ENCODE assay signal across 21 cellular contexts in the genomic region with DNA sequence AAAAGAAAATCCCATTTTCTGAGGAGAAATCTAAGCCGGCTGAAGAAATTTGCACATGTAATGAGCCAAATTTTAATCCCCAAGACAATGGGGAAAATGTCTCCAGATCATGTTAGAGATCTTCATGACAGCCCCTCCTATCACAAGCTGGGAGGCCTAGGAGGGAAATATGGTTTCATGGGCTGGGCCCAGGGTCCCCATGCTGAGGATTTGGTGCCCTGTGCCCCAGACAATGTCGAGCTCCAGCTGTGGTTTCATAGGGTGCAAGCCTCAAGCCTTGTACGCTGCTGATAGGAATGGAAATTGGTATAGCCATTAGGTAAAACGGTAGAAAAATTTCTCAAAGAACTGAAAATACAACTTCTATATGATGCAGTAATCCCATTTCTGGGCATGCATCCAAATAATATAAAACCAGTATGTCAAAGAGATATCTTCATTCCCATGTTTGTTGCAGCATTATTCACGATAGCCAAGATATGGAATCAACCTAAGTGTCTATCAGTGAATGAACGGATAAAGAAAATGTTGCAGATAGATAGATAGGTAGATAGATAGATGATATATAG. TPM values are rescaled to one million over a fixed set of nuclear protein-coding genes. Genes with fewer than 3 reads are reported as not detected.
A peak's percentile ranks its signal among the peaks of the same experiment; 100 is the strongest.
DNase-seq lines count a peak whose midpoint lies in the region; ATAC-seq and TF ChIP-seq lines count a peak whose summit lies in the region.
"Had no signal": no experiment of that assay in that cellular context is flagged by ENCODE, and none has a peak within 500 bp of the region (broad histone marks: within the 10 kb centered on the region; RNA-seq: fewer than 3 reads in every experiment).

No MANE protein-coding gene starts in this region.

- peak overlapping the region; percentile 55 for H2BK12ac ChIP-seq in trophoblast cell (ENCODE audit: low read length)

- no peaks in the 10 kb centered on the region for H4K20me1 ChIP-seq in smooth muscle cell (ENCODE audit: low read depth)

- H4K12ac ChIP-seq in trophoblast cell (ENCODE audit: low read depth, low read length), result no peak overlapping the region

- DNase-seq in A673 (ENCODE audit: low spot score), result peak; percentile 90
- no peak for DNase-seq in SK-N-MC (ENCODE audit: low read depth, low spot score)
- DNase-seq in mesothelial cell of epicardium (ENCODE audit: low spot score in 2 of 2, unreplicated experiment in 2 of 2), result no peak
- DNase-seq in trophoblast cell, result no peak
- DNase-seq in smooth muscle cell (lab: John Stamatoyannopoulos, UW; ENCODE audit: unreplicated experiment), result no peak
- DNase-seq in endothelial cell (ENCODE audit: low spot score), result no peak
- DNase-seq: 8988T; C1 segment of cervical spinal cord; Calu3; CD4-positive, alpha-beta memory T cell; COR-L47; DMS53; DMS79 treated with DMSO at 0.1 percent for 48 hours; GF-D8; GM23248; H7 had no signal

- intact Hi-C loops in A673 (cut with micrococcal nuclease; ENCODE audit: unreplicated experiment), result loop anchor here (10.0 kb wide), 1 partner anchor 367 kb away; a partner anchor contains a TSS

- no peak overlapping the region for H2AFZ ChIP-seq in trophoblast cell (ENCODE audit: insufficient read depth, low read length, poor library complexity)
- H2AFZ ChIP-seq in smooth muscle cell (ENCODE audit: low read depth), result no peak overlapping the region
- H2AFZ ChIP-seq: GM23248 had no signal

- H3K27me3 Mint-ChIP-seq in mesothelial cell of epicardium (ENCODE audit: low read depth) (no peaks in the 10 kb centered on the region), endothelial cell (ENCODE audit: unreplicated experiment) (peaks cover 2% of the 10 kb centered on the region)

- POLR2A ChIA-PET in A673 (lab: Charles Lee; ENCODE audit: low non-redundant PET), result no interaction called here

- H3K27ac ChIP-seq in A673 (ENCODE audit: low read depth, low read length, poor library complexity, severe bottlenecking) (peak overlapping the region; percentile 77), SK-N-MC (peak overlapping the region; percentile 15; the same call in 1 of the 2 replicates), trophoblast cell (ENCODE audit: low read depth, low read length) (no peak overlapping the region), smooth muscle cell (ENCODE audit: low read depth) (no peak overlapping the region)
- H3K27ac ChIP-seq: A549, GM23248 had no signal

- no peak overlapping the region for H4K91ac ChIP-seq in trophoblast cell (ENCODE audit: low read depth, low read length)

- ATAC-seq in GM18498 (IDR thresholded peaks at IDR 0.05; ENCODE audit: unreplicated experiment), result no peak
- ATAC-seq: A549, HCT116 had no signal

- WGBS in trophoblast cell (ENCODE audit: extremely low coverage, insufficient coverage, insufficient read length), result no CpG with 5 or more reads among the region's 6 CpGs
- WGBS in smooth muscle cell (ENCODE audit: low lambda C conversion rate), result 88% methylated on average over 6 of the region's 6 CpGs

- H2BK5ac ChIP-seq in trophoblast cell (ENCODE audit: low read depth, low read length, poor library complexity), result no peak overlapping the region

- H3K4me2 ChIP-seq in trophoblast cell (ENCODE audit: low read length) (no peak overlapping the region), smooth muscle cell (no peak overlapping the region)
- H3K4me2 ChIP-seq: A549 had no signal

- H3K27ac Mint-ChIP-seq in mesothelial cell of epicardium, result peak overlapping the region; percentile 19
- H3K27ac Mint-ChIP-seq in endothelial cell (ENCODE audit: unreplicated experiment), result no peak overlapping the region
- H3K27ac Mint-ChIP-seq: CD4-positive, alpha-beta memory T cell had no signal

- no peaks in the 10 kb centered on the region for H3K36me3 ChIP-seq in A673 (ENCODE audit: insufficient read depth, low read length, poor library complexity, severe bottlenecking)
- H3K36me3 ChIP-seq in SK-N-MC (ENCODE audit: insufficient read depth, low read length), result no peaks in the 10 kb centered on the region
- H3K36me3 ChIP-seq in trophoblast cell (ENCODE audit: control insufficient read depth in 1 of 2, insufficient read depth in 2 of 2, low read length in 2 of 2), result no peaks in the 10 kb centered on the region
- H3K36me3 ChIP-seq in smooth muscle cell (ENCODE audit: low read depth), result no peaks in the 10 kb centered on the region

- TF ChIP-seq CTCF in A673 (conservative IDR thresholded peaks at IDR 0.05; ENCODE audit: low read depth, low read length), result no peak
- no peak for TF ChIP-seq CTCF in mesothelial cell of epicardium (IDR thresholded peaks at IDR 0.05; ENCODE audit: unreplicated experiment)
- no peak for TF ChIP-seq CTCF in smooth muscle cell (IDR thresholded peaks at IDR 0.05; ENCODE audit: borderline replicate concordance, insufficient read depth, poor library complexity, severe bottlenecking)
- no peak for TF ChIP-seq CTCF in endothelial cell (IDR thresholded peaks at IDR 0.05; ENCODE audit: unreplicated experiment)

- H4K8ac ChIP-seq in trophoblast cell (ENCODE audit: low read depth, low read length), result no peak overlapping the region

- H3K18ac ChIP-seq in trophoblast cell (ENCODE audit: low read length), result no peak overlapping the region

- H3K9me3 ChIP-seq in A673 (ENCODE audit: low read depth, low read length, poor library complexity, severe bottlenecking) (no peaks in the 10 kb centered on the region), SK-N-MC (ENCODE audit: low read depth, low read length) (no peaks in the 10 kb centered on the region), trophoblast cell (ENCODE audit: insufficient read depth, low read depth, low read length) (no peaks in the 10 kb centered on the region), smooth muscle cell (replicated peaks; ENCODE audit: low read depth) (no peaks in the 10 kb centered on the region)
- H3K9me3 ChIP-seq: A549 had no signal

- CTCF ChIA-PET in A673 (lab: Charles Lee), result no interaction called here

- no TSS peak for BruUV-seq in A673 (replicated peaks; lab: Mats Ljungman, UMichigan)

- H3K27me3 ChIP-seq in A673 (replicated peaks; ENCODE audit: insufficient read depth, low read depth, low read length, poor library complexity) (no peaks in the 10 kb centered on the region), trophoblast cell (ENCODE audit: insufficient read depth, low read length) (no peaks in the 10 kb centered on the region), smooth muscle cell (ENCODE audit: low read depth) (no peaks in the 10 kb centered on the region)

- no peak overlapping the region for H3K4me3 Mint-ChIP-seq in mesothelial cell of epicardium
- no peak overlapping the region for H3K4me3 Mint-ChIP-seq in endothelial cell (ENCODE audit: unreplicated experiment)
- H3K4me3 Mint-ChIP-seq: CD4-positive, alpha-beta memory T cell had no signal

- H3K23ac ChIP-seq in trophoblast cell (ENCODE audit: low read length), result no peak overlapping the region

- no peak overlapping the region for H3K9ac ChIP-seq in SK-N-MC (ENCODE audit: insufficient read length)
- no peak overlapping the region for H3K9ac ChIP-seq in trophoblast cell (ENCODE audit: low read length)
- no peak overlapping the region for H3K9ac ChIP-seq in smooth muscle cell (ENCODE audit: low read depth)
- H3K9ac ChIP-seq: GM23248 had no signal

- H3K4me1 ChIP-seq in A673 (ENCODE audit: insufficient read depth, low read length, poor library complexity, severe bottlenecking) (peaks cover 89% of the 10 kb centered on the region), trophoblast cell (ENCODE audit: control insufficient read depth in 1 of 2, insufficient read depth in 2 of 2, low read length in 2 of 2) (peaks cover 0 to 4% of the 10 kb centered on the region in 2 experiments), smooth muscle cell (ENCODE audit: low read depth) (no peaks in the 10 kb centered on the region)
- H3K4me1 ChIP-seq: A549 had no signal

- H3K79me2 ChIP-seq in trophoblast cell (ENCODE audit: control insufficient read depth, insufficient read depth, low read length, poor library complexity) (no peaks in the 10 kb centered on the region), smooth muscle cell (ENCODE audit: low read depth) (no peaks in the 10 kb centered on the region)

- no peaks in the 10 kb centered on the region for H3K36me3 Mint-ChIP-seq in mesothelial cell of epicardium
- no peaks in the 10 kb centered on the region for H3K36me3 Mint-ChIP-seq in endothelial cell (ENCODE audit: low read depth, unreplicated experiment)
- H3K36me3 Mint-ChIP-seq: CD4-positive, alpha-beta memory T cell had no signal

- H3K9me3 Mint-ChIP-seq in mesothelial cell of epicardium (peaks cover 7% of the 10 kb centered on the region), endothelial cell (ENCODE audit: unreplicated experiment) (no peaks in the 10 kb centered on the region)

- H3K4me3 ChIP-seq in A673 (ENCODE audit: low read depth, low read length, poor library complexity, severe bottlenecking), result peak overlapping the region; percentile 6
- H3K4me3 ChIP-seq in SK-N-MC, result 0 out of 2 replicates have a peak overlapping the region, but pooled peaks have one; percentile 26
- H3K4me3 ChIP-seq in trophoblast cell (ENCODE audit: low read depth, low read length), result no peak overlapping the region
- no peak overlapping the region for H3K4me3 ChIP-seq in smooth muscle cell
- H3K4me3 ChIP-seq: A549, GM23248 had no signal

- H3K4ac ChIP-seq in trophoblast cell (ENCODE audit: low read depth, low read length), result no peak overlapping the region

- H2BK120ac ChIP-seq in trophoblast cell (ENCODE audit: insufficient read depth, low read length, poor library complexity), result no peak overlapping the region

- H2AK5ac ChIP-seq in trophoblast cell (ENCODE audit: low read length), result no peak overlapping the region

- H3K4me1 Mint-ChIP-seq in mesothelial cell of epicardium (peaks cover 77% of the 10 kb centered on the region), endothelial cell (ENCODE audit: unreplicated experiment) (no peaks in the 10 kb centered on the region)
- H3K4me1 Mint-ChIP-seq: CD4-positive, alpha-beta memory T cell had no signal

- H3K79me1 ChIP-seq in trophoblast cell (ENCODE audit: low read length), result peaks cover 2% of the 10 kb centered on the region

- no peak overlapping the region for H3K14ac ChIP-seq in trophoblast cell (ENCODE audit: low read length)

- H3F3A ChIP-seq in smooth muscle cell (ENCODE audit: low read depth), result no peaks in the 10 kb centered on the region

RNA-seq across cellular contexts. Expression of a gene that starts 19.3 kb away (rescaled TPM):
- 3.8 and 4.5 TPM in 2 replicates for total RNA-seq in A673 (2021)
- 82.9 to 83.5 TPM (median 83.1 TPM) in 3 replicates for total RNA-seq in mesothelial cell of epicardium
- 46.6 and 47.8 TPM in 2 replicates for polyA plus RNA-seq in trophoblast cell (2013)
- 1.5 and 2.7 TPM in 2 replicates for total RNA-seq in smooth muscle cell
- polyA plus RNA-seq in smooth muscle cell, result 0.26 TPM in 1 of 2 replicates, not detected in the other
- 4.6 TPM for total RNA-seq in endothelial cell (ENCODE audit: unreplicated experiment)
- total RNA-seq: CD4-positive, alpha-beta memory T cell; G401; GM23248 had no signal
- polyA plus RNA-seq: A549; BJ; CD4-positive, alpha-beta memory T cell; GM23248 had no signal

Comparison
In these comparisons a context has a peak if more than half of its experiments do, and no peak if none do; other contexts are left out.
1. H3K27ac ChIP-seq: peak in A673 (single experiment) and SK-N-MC (single experiment); none in trophoblast cell (single experiment) and smooth muscle cell (single experiment).
2. H3K4me3 ChIP-seq: peak in A673 (single experiment) and SK-N-MC (single experiment); none in trophoblast cell (single experiment) and smooth muscle cell (single experiment).
3. RNA of a gene that starts 19.3 kb away (total RNA-seq): 82.9 to 83.5 TPM in mesothelial cell of epicardium; 4.6 TPM in endothelial cell (single experiment), 3.8 to 4.5 TPM in A673 and 1.5 to 2.7 TPM in smooth muscle cell; every median in the first group is over 10 times any median in the second.